14 cellular contexts compared by ENCODE assay signal in genomic region chr3:159902531-159903314, GRCh38.
DNase-seq lines count a peak whose midpoint lies in the region; ATAC-seq and TF ChIP-seq lines count a peak whose summit lies in the region.
"Had no signal": no experiment of that assay in that cellular context is flagged by ENCODE, and none has a peak within 500 bp of the region (broad histone marks: within the 10 kb centered on the region; RNA-seq: fewer than 3 reads in every experiment).

No MANE protein-coding gene starts in this region.

- H3K27ac ChIP-seq in dorsolateral prefrontal cortex = peak overlapping the region in 34 of 59 donors; percentile 1 to 97 (median 48)
- H3K27ac ChIP-seq: breast epithelium, upper lobe of left lung had no signal

- TF ChIP-seq CTCF in dorsolateral prefrontal cortex (IDR thresholded peaks at IDR 0.05 in 54 of 56, conservative IDR thresholded peaks at IDR 0.05 in 2 of 56; ENCODE audit: low read depth in 1 of 56, partially characterized antibody in 56 of 56) = no peak

- no peak overlapping the region for H3K4me3 ChIP-seq in dorsolateral prefrontal cortex
- H3K4me3 ChIP-seq: breast epithelium, mucosa of descending colon, upper lobe of left lung had no signal

- H3K27me3 ChIP-seq in dorsolateral prefrontal cortex = no peaks in the 10 kb centered on the region
- H3K27me3 ChIP-seq: breast epithelium, upper lobe of left lung had no signal

- ATAC-seq in GM18511 (IDR thresholded peaks at IDR 0.05; ENCODE audit: unreplicated experiment) (peak; percentile 71), GM21390 (IDR thresholded peaks at IDR 0.05; ENCODE audit: unreplicated experiment) (peak; percentile 67), HG03066 (IDR thresholded peaks at IDR 0.05; ENCODE audit: low read depth, unreplicated experiment) (peak; percentile 54)
- ATAC-seq: mucosa of descending colon had no signal

- DNase-seq in dorsolateral prefrontal cortex (no peak), SKM-1 (lab: John Stamatoyannopoulos, UW; ENCODE audit: unreplicated experiment) (no peak), anterior cingulate cortex (lab: John Stamatoyannopoulos, UW) (no peak), NCI-H510A treated with DMSO at 0.1 percent for 48 hours (lab: John Stamatoyannopoulos, UW) (no peak)
- DNase-seq in stimulated activated CD8-positive, alpha-beta memory T cell treated with anti-CD3 and anti-CD28 coated beads, Interleukin-4, amount 100 ng/mL, for 48 hours = no peak
- DNase-seq: activated CD4-positive, alpha-beta T cell treated with anti-CD3 and anti-CD28 coated beads, Interleukin-2, amount 50 U/mL, for 48 hours; foreskin melanocyte; mucosa of descending colon; NCI-H1048 had no signal

- intact Hi-C loops in dorsolateral prefrontal cortex (cut with DNase I) = no loop called here
